In the genomic region with DNA sequence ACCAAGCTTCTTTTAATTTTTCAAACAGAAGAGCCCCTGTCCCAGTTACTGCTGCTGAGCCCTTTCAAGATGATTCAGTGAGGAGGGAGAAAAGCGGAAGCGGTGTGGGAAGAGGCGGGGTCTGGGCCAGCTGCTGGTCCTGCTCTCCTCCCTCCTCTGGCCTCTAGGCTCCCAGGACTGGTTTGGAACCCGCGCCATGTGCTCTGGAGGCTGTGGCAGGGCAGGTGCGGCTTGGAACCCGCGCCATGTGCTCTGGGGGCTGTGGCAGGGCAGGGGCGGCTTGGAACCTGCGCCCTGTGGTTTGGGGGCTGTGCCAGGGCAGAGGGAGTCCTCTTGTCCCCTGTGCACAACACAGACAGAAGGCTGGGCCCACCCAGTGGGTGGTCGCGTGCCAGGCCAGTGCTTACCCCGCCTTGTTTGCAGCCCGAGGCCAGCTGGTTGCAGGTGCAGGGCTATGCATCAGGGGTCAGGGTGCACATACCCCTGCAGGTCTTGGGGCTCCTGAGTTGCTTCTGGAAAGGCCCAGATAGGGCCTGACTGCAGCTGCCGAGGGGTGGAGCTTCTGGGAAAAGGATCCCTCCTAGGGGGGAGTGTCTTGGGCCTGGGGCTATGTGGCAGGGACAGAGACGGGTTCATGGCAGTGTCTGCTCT, we compare ENCODE assay signal across 8 cellular contexts. TPM values are rescaled to one million over a fixed set of nuclear protein-coding genes. Genes with fewer than 3 reads are reported as not detected.
DNase-seq lines count a peak whose midpoint lies in the region; ATAC-seq and TF ChIP-seq lines count a peak whose summit lies in the region.

No MANE protein-coding gene starts in this region.

- H3K4me1 Mint-ChIP-seq in activated CD4-positive, alpha-beta T cell treated with anti-CD3 and anti-CD28 coated beads for 36 hours: peaks cover 26% of the 10 kb centered on the region
- peaks cover 23% of the 10 kb centered on the region for H3K4me1 Mint-ChIP-seq in activated naive CD4-positive, alpha-beta T cell treated with anti-CD3 and anti-CD28 coated beads for 36 hours (ENCODE audit: low read depth)
- H3K4me1 Mint-ChIP-seq in nephron progenitor cell: peaks cover 15% of the 10 kb centered on the region

- TF ChIP-seq CTCF in nephron progenitor cell (IDR thresholded peaks at IDR 0.05): no peak

- H3K9me3 Mint-ChIP-seq in activated CD4-positive, alpha-beta T cell treated with anti-CD3 and anti-CD28 coated beads for 36 hours (ENCODE audit: low read depth): no peaks in the 10 kb centered on the region
- H3K9me3 Mint-ChIP-seq in activated naive CD4-positive, alpha-beta T cell treated with anti-CD3 and anti-CD28 coated beads for 36 hours: no peaks in the 10 kb centered on the region
- no peaks in the 10 kb centered on the region for H3K9me3 Mint-ChIP-seq in nephron progenitor cell

- H3K27me3 Mint-ChIP-seq in activated CD4-positive, alpha-beta T cell treated with anti-CD3 and anti-CD28 coated beads for 36 hours: no peaks in the 10 kb centered on the region
- no peaks in the 10 kb centered on the region for H3K27me3 Mint-ChIP-seq in activated naive CD4-positive, alpha-beta T cell treated with anti-CD3 and anti-CD28 coated beads for 36 hours (ENCODE audit: low read depth)
- H3K27me3 Mint-ChIP-seq in nephron progenitor cell (ENCODE audit: low read depth, poor library complexity): no peaks in the 10 kb centered on the region

- POLR2A ChIA-PET in activated CD4-positive, alpha-beta T cell treated with anti-CD3 and anti-CD28 coated beads for 36 hours (lab: Charles Lee): no interaction called here

- no peaks in the 10 kb centered on the region for H3K36me3 Mint-ChIP-seq in activated CD4-positive, alpha-beta T cell treated with anti-CD3 and anti-CD28 coated beads for 36 hours (ENCODE audit: low read depth)
- H3K36me3 Mint-ChIP-seq in activated naive CD4-positive, alpha-beta T cell treated with anti-CD3 and anti-CD28 coated beads for 36 hours (ENCODE audit: low read depth): peaks cover 2% of the 10 kb centered on the region
- no peaks in the 10 kb centered on the region for H3K36me3 Mint-ChIP-seq in nephron progenitor cell (ENCODE audit: low read depth)

- peak; percentile 56 for DNase-seq in activated CD4-positive, alpha-beta T cell treated with anti-CD3 and anti-CD28 coated beads for 36 hours
- no peak for DNase-seq in activated CD4-positive, alpha-beta T cell treated with anti-CD3 and anti-CD28 coated beads for 4 hours
- DNase-seq in MV-4-11 (lab: John Stamatoyannopoulos, UW) (peak; percentile 91), nephron progenitor cell (no peak), cerebellar nuclear complex (lab: John Stamatoyannopoulos, UW) (no peak), NCI-H2107 treated with DMSO at 0.1 percent for 48 hours (lab: John Stamatoyannopoulos, UW; ENCODE audit: unreplicated experiment) (no peak)
- DNase-seq in activated naive CD4-positive, alpha-beta T cell treated with anti-CD3 and anti-CD28 coated beads for 36 hours: peak; percentile 68
- peak; percentile 40 for DNase-seq in stimulated activated CD8-positive, alpha-beta memory T cell treated with anti-CD3 and anti-CD28 coated beads, Interleukin-4, amount 100 ng/mL, for 48 hours

- H3K4me3 Mint-ChIP-seq in activated CD4-positive, alpha-beta T cell treated with anti-CD3 and anti-CD28 coated beads for 36 hours: peak overlapping the region; percentile 47
- H3K4me3 Mint-ChIP-seq in activated naive CD4-positive, alpha-beta T cell treated with anti-CD3 and anti-CD28 coated beads for 36 hours: peak overlapping the region; percentile 39
- no peak overlapping the region for H3K4me3 Mint-ChIP-seq in nephron progenitor cell

- CTCF ChIA-PET in activated CD4-positive, alpha-beta T cell treated with anti-CD3 and anti-CD28 coated beads for 36 hours (lab: Charles Lee): no interaction called here
- CTCF ChIA-PET in activated naive CD4-positive, alpha-beta T cell treated with anti-CD3 and anti-CD28 coated beads for 36 hours (lab: Charles Lee): interaction anchor here (0.7 to 6.4 kb wide), 2 partner anchors 152 to 159 kb away, joined by 3 to 24 read pairs; no protein-coding TSS in a partner anchor

- peak; percentile 39 for ATAC-seq in activated CD4-positive, alpha-beta T cell treated with anti-CD3 and anti-CD28 coated beads for 36 hours

- intact Hi-C loops in activated CD4-positive, alpha-beta T cell treated with anti-CD3 and anti-CD28 coated beads for 36 hours (cut with DNase I, micrococcal nuclease): loop anchor here in 1 of 2 experiments (1.0 to 10.0 kb wide), 3 partner anchors 17 to 779 kb away; a partner anchor contains a TSS
- intact Hi-C loops in activated naive CD4-positive, alpha-beta T cell treated with anti-CD3 and anti-CD28 coated beads for 36 hours (cut with micrococcal nuclease): no loop called here

- peak overlapping the region; percentile 70 for H3K27ac Mint-ChIP-seq in activated CD4-positive, alpha-beta T cell treated with anti-CD3 and anti-CD28 coated beads for 36 hours
- no peak overlapping the region for H3K27ac Mint-ChIP-seq in activated naive CD4-positive, alpha-beta T cell treated with anti-CD3 and anti-CD28 coated beads for 36 hours
- H3K27ac Mint-ChIP-seq in nephron progenitor cell: no peak overlapping the region

RNA-seq across cellular contexts. Expression of a gene that starts 12.2 kb away (rescaled TPM):
- under 1 TPM in 1 of 2 experiments, not detected in 1; 0.71 TPM for total RNA-seq in activated CD4-positive, alpha-beta T cell treated with anti-CD3 and anti-CD28 coated beads for 36 hours
- not detected for total RNA-seq in activated naive CD4-positive, alpha-beta T cell treated with anti-CD3 and anti-CD28 coated beads for 36 hours

Comparison
In these comparisons a context has a peak if more than half of its experiments do, and no peak if none do; other contexts are left out.
1. DNase-seq: peak in activated CD4-positive, alpha-beta T cell treated with anti-CD3 and anti-CD28 coated beads for 36 hours (single experiment), MV-4-11 (single experiment), activated naive CD4-positive, alpha-beta T cell treated with anti-CD3 and anti-CD28 coated beads for 36 hours (single experiment) and stimulated activated CD8-positive, alpha-beta memory T cell treated with anti-CD3 and anti-CD28 coated beads, Interleukin-4, amount 100 ng/mL, for 48 hours (single experiment); none in activated CD4-positive, alpha-beta T cell treated with anti-CD3 and anti-CD28 coated beads for 4 hours (0 of 2), nephron progenitor cell (single experiment), cerebellar nuclear complex (0 of 2) and NCI-H2107 treated with DMSO at 0.1 percent for 48 hours (single experiment).